Comparison of ENCODE assay signal across 5 cellular contexts in genomic region chr3:11933529-11933928, GRCh38.
"Had no signal": no experiment of that assay in that cellular context is flagged by ENCODE, and none has a peak within 500 bp of the region (broad histone marks: within the 10 kb centered on the region; RNA-seq: fewer than 3 reads in every experiment).

No MANE protein-coding gene starts in this region.

- H3K4me3 Mint-ChIP-seq: GM23338, H9 had no signal

- ATAC-seq: GM23338, K562 had no signal

- H3K4me2 ChIP-seq: GM23338 had no signal

- H2AFZ ChIP-seq: GM23338 had no signal

- DNase-seq: H9, HCEC 1CT, IMR-90 had no signal

- H3K4me3 ChIP-seq: GM23338, K562 had no signal

- H3K9me3 Mint-ChIP-seq: GM23338, H9 had no signal

- H3K27ac Mint-ChIP-seq: GM23338, H9 had no signal
